8 cellular contexts compared by ENCODE assay signal in genomic region chr7:103573479-103574058, GRCh38.
DNase-seq lines count a peak whose midpoint lies in the region; ATAC-seq and TF ChIP-seq lines count a peak whose summit lies in the region.

No MANE protein-coding gene starts in this region.

- H3K36me3 Mint-ChIP-seq in naive thymus-derived CD4-positive, alpha-beta T cell = no peaks in the 10 kb centered on the region

- no peaks in the 10 kb centered on the region for H3K36me3 ChIP-seq in cardiac muscle cell
- H3K36me3 ChIP-seq in naive thymus-derived CD4-positive, alpha-beta T cell (ENCODE audit: control insufficient read depth in 2 of 3, insufficient read depth in 3 of 3, low read length in 3 of 3) = no peaks in the 10 kb centered on the region

- no peaks in the 10 kb centered on the region for H3K9me3 ChIP-seq in cardiac muscle cell (ENCODE audit: low read depth)
- H3K9me3 ChIP-seq in naive thymus-derived CD4-positive, alpha-beta T cell (ENCODE audit: control insufficient read depth in 2 of 3, low read length in 3 of 3) = no peaks in the 10 kb centered on the region

- no peak overlapping the region for H3K4me3 Mint-ChIP-seq in naive thymus-derived CD4-positive, alpha-beta T cell

- peaks cover 17% of the 10 kb centered on the region for H3K4me1 ChIP-seq in cardiac muscle cell (ENCODE audit: low read depth)
- no peaks in the 10 kb centered on the region for H3K4me1 ChIP-seq in naive thymus-derived CD4-positive, alpha-beta T cell (ENCODE audit: control insufficient read depth in 2 of 2, insufficient read depth in 2 of 2, low read length in 2 of 2)

- DNase-seq in cardiac muscle cell (ENCODE audit: low read depth in 1 of 2, low spot score in 1 of 2) = peak; percentile 32 to 54
- DNase-seq in Right ventricle myocardium inferior (ENCODE audit: missing footprints) = no peak
- peak; percentile 53 for DNase-seq in NCI-H345 (lab: John Stamatoyannopoulos, UW)
- DNase-seq in choroid plexus epithelial cell (ENCODE audit: low read depth) = peak; percentile 68
- peak in 6 of 9 donors; percentile 3 to 35 (median 23) for DNase-seq in naive thymus-derived CD4-positive, alpha-beta T cell
- DNase-seq in activated CD4-positive, CD25-positive, alpha-beta regulatory T cell (lab: John Stamatoyannopoulos, UW) = no peak

- intact Hi-C loops in Right ventricle myocardium inferior (cut with DNase I) = loop anchor here (5.0 kb wide), 1 partner anchor 589 kb away; no protein-coding TSS in a partner anchor
- intact Hi-C loops in naive thymus-derived CD4-positive, alpha-beta T cell (cut with micrococcal nuclease) = loop anchor here (1.0 to 5.0 kb wide), 5 partner anchors 583 to 1345 kb away; no protein-coding TSS in a partner anchor

- H3K4me3 ChIP-seq in cardiac muscle cell (no peak overlapping the region), choroid plexus epithelial cell (ENCODE audit: low read depth, low read length) (no peak overlapping the region)
- H3K4me3 ChIP-seq in naive thymus-derived CD4-positive, alpha-beta T cell (ENCODE audit: low read length) = no peak overlapping the region

- no peaks in the 10 kb centered on the region for H3K4me1 Mint-ChIP-seq in naive thymus-derived CD4-positive, alpha-beta T cell

- no peaks in the 10 kb centered on the region for H3K27me3 ChIP-seq in cardiac muscle cell
- no peaks in the 10 kb centered on the region for H3K27me3 ChIP-seq in naive thymus-derived CD4-positive, alpha-beta T cell (ENCODE audit: control insufficient read depth in 2 of 2, insufficient read depth in 2 of 2, low read length in 2 of 2)

- POLR2A ChIA-PET in naive thymus-derived CD4-positive, alpha-beta T cell (lab: Charles Lee) = no interaction called here

- ATAC-seq in Right ventricle myocardium inferior (no peak), HG02678 (IDR thresholded peaks at IDR 0.05; ENCODE audit: unreplicated experiment) (no peak), HG03439 (IDR thresholded peaks at IDR 0.05; ENCODE audit: unreplicated experiment) (no peak)
- no peak for ATAC-seq in naive thymus-derived CD4-positive, alpha-beta T cell

- peaks cover 11 to 19% (median 15%) of the 10 kb centered on the region in 5 donors for H3K27me3 Mint-ChIP-seq in naive thymus-derived CD4-positive, alpha-beta T cell

- no peak overlapping the region for H3K27ac Mint-ChIP-seq in naive thymus-derived CD4-positive, alpha-beta T cell

- no peak overlapping the region for H3K27ac ChIP-seq in cardiac muscle cell
- H3K27ac ChIP-seq in naive thymus-derived CD4-positive, alpha-beta T cell (ENCODE audit: low read depth, low read length) = no peak overlapping the region

- H3K9me3 Mint-ChIP-seq in naive thymus-derived CD4-positive, alpha-beta T cell = no peaks in the 10 kb centered on the region

- CTCF ChIA-PET in naive thymus-derived CD4-positive, alpha-beta T cell (lab: Charles Lee) = interaction anchor here (0.7 to 1.2 kb wide), 3 partner anchors 9 to 1345 kb away, joined by 3 read pairs; no protein-coding TSS in a partner anchor

- peak; percentile 45 for TF ChIP-seq CTCF in cardiac muscle cell (IDR thresholded peaks at IDR 0.05; ENCODE audit: low read depth, low read length)
- peak; percentile 47 for TF ChIP-seq CTCF in choroid plexus epithelial cell (conservative IDR thresholded peaks at IDR 0.05; ENCODE audit: low read depth, low read length)

Comparison
In these comparisons a context has a peak if more than half of its experiments do, and no peak if none do; other contexts are left out.
1. DNase-seq: peak in cardiac muscle cell (2 of 2), NCI-H345 (single experiment), choroid plexus epithelial cell (single experiment) and naive thymus-derived CD4-positive, alpha-beta T cell (6 of 9); none in Right ventricle myocardium inferior (single experiment) and activated CD4-positive, CD25-positive, alpha-beta regulatory T cell (0 of 4).